In the genomic region with DNA sequence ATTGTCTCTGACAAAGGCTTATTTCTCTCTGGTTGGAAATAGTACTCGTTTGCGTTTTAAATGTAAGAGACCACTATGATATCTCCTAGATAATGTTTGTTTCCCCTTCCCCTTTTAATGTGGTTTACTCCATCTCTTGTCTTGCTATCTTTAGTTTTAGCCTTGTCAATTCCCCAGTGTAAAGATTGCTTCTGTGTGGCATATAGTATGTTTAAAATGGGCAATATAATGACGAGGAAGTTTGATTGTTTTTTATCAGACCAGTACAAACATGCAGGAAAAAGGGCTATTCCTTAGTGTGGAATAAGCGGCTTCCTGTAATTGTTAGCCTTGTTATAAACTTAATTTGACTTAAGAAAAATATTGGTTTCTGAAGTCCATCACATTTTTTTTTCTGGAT, we compare ENCODE assay signal across 8 cellular contexts. TPM values are rescaled to one million over a fixed set of nuclear protein-coding genes. Genes with fewer than 3 reads are reported as not detected.
DNase-seq lines count a peak whose midpoint lies in the region; ATAC-seq and TF ChIP-seq lines count a peak whose summit lies in the region.

No MANE protein-coding gene starts in this region.

- intact Hi-C loops in PC-9 (cut with micrococcal nuclease; ENCODE audit: unreplicated experiment) (loop anchor here (5.0 kb wide), 2 partner anchors 540 to 1510 kb away; no protein-coding TSS in a partner anchor), esophagus muscularis mucosa (cut with DNase I) (loop anchor here (5.0 kb wide), 1 partner anchor 235 kb away; no protein-coding TSS in a partner anchor), prostate gland (cut with DNase I) (loop anchor here (5.0 kb wide), 1 partner anchor 1510 kb away; no protein-coding TSS in a partner anchor), sciatic nerve (cut with DNase I) (loop anchor here (5.0 kb wide), 1 partner anchor 235 kb away; no protein-coding TSS in a partner anchor)

- 16% methylated on average over 4 of the region's 4 CpGs for WGBS in esophagus muscularis mucosa
- WGBS in prostate gland = 16% methylated on average over 4 of the region's 4 CpGs

- POLR2A ChIA-PET in PC-9 (lab: Charles Lee; ENCODE audit: unreplicated experiment) = no interaction called here

- ATAC-seq in GM18520 (IDR thresholded peaks at IDR 0.05; ENCODE audit: unreplicated experiment) (no peak), sciatic nerve (no peak)

- BruUV-seq in PC-9 (replicated peaks; lab: Mats Ljungman, UMichigan) = no TSS peak

- DNase-seq in PC-9 (no peak), esophagus muscularis mucosa (ENCODE audit: extremely low spot score) (no peak), prostate gland (ENCODE audit: low spot score) (no peak), AG20443 (ENCODE audit: low spot score) (no peak), midbrain (lab: John Stamatoyannopoulos, UW) (no peak), sciatic nerve (ENCODE audit: low spot score) (no peak)

- H3F3A ChIP-seq in DOHH2 (ENCODE audit: control insufficient read depth, insufficient read depth) = peaks cover 10% of the 10 kb centered on the region
- H3F3A ChIP-seq in PC-9 (ENCODE audit: insufficient read depth, low read depth) = peaks cover 2% of the 10 kb centered on the region; the same call in 1 of the 2 replicates

- H3K27ac ChIP-seq in DOHH2 (ENCODE audit: low read depth, low read length) = no peak overlapping the region
- peak overlapping the region; percentile 38; the same call in 1 of the 2 replicates for H3K27ac ChIP-seq in PC-9
- H3K27ac ChIP-seq in esophagus muscularis mucosa (replicated peaks in 1 of 4) = peak overlapping the region; percentile 97 to 99 (median 99)
- peak overlapping the region; percentile 99 for H3K27ac ChIP-seq in prostate gland

- peak overlapping the region; percentile 70 for H3K4me2 ChIP-seq in DOHH2 (ENCODE audit: low read length)
- H3K4me2 ChIP-seq in PC-9 = peak overlapping the region; percentile 96

- H3K27me3 ChIP-seq in DOHH2 (ENCODE audit: control insufficient read depth, low read length) (no peaks in the 10 kb centered on the region), PC-9 (ENCODE audit: insufficient read depth, low read depth) (no peaks in the 10 kb centered on the region), esophagus muscularis mucosa (no peaks in the 10 kb centered on the region), prostate gland (replicated peaks; ENCODE audit: insufficient read depth) (no peaks in the 10 kb centered on the region)

- TF ChIP-seq POLR2A in esophagus muscularis mucosa (IDR thresholded peaks at IDR 0.05; ENCODE audit: low read depth) (no peak), prostate gland (IDR thresholded peaks at IDR 0.05) (no peak)

- peaks cover 45% of the 10 kb centered on the region for H4K20me1 ChIP-seq in DOHH2 (ENCODE audit: control insufficient read depth, insufficient read depth, low read depth, low read length)
- H4K20me1 ChIP-seq in PC-9 (ENCODE audit: insufficient read depth) = peaks cover 53% of the 10 kb centered on the region

- H3K4me3 ChIP-seq in DOHH2 (ENCODE audit: low read length) (peak overlapping the region; percentile 96), PC-9 (peak overlapping the region; percentile 93), esophagus muscularis mucosa (peak overlapping the region; percentile 95 to 96 (median 96)), prostate gland (peak overlapping the region in 1 of 2 donors; percentile 99)

- H3K79me2 ChIP-seq in DOHH2 (ENCODE audit: control insufficient read depth, low read length) (peaks cover 76% of the 10 kb centered on the region), PC-9 (ENCODE audit: low read depth) (peaks cover 84% of the 10 kb centered on the region)

- H3K9me2 ChIP-seq in DOHH2 (replicated peaks; ENCODE audit: control insufficient read depth, low read length) (no peaks in the 10 kb centered on the region), PC-9 (ENCODE audit: insufficient read depth) (no peaks in the 10 kb centered on the region)

- H3K36me3 ChIP-seq in DOHH2 (ENCODE audit: control insufficient read depth, low read length) (no peaks in the 10 kb centered on the region), PC-9 (ENCODE audit: low read depth) (0 out of 2 replicates have a peak, but pooled peaks cover 3% of the 10 kb centered on the region), esophagus muscularis mucosa (no peaks in the 10 kb centered on the region), prostate gland (no peaks in the 10 kb centered on the region)

- no peak overlapping the region for H2AFZ ChIP-seq in PC-9

- H3K4me1 ChIP-seq in DOHH2 (ENCODE audit: control insufficient read depth, low read length) (peaks cover 39% of the 10 kb centered on the region), PC-9 (replicated peaks; ENCODE audit: insufficient read depth) (peaks cover 40% of the 10 kb centered on the region), esophagus muscularis mucosa (peaks cover 11 to 53% (median 47%) of the 10 kb centered on the region in 4 donors), prostate gland (replicated peaks) (peaks cover 6% of the 10 kb centered on the region)

- TF ChIP-seq EP300 in esophagus muscularis mucosa (IDR thresholded peaks at IDR 0.05) = no peak

- CTCF ChIA-PET in PC-9 (lab: Charles Lee) = no interaction called here

- TF ChIP-seq CTCF in DOHH2 (IDR thresholded peaks at IDR 0.05; ENCODE audit: low read depth, low read length, poor library complexity, severe bottlenecking) (no peak), PC-9 (conservative IDR thresholded peaks at IDR 0.05) (no peak), esophagus muscularis mucosa (IDR thresholded peaks at IDR 0.05) (no peak), prostate gland (IDR thresholded peaks at IDR 0.05) (no peak)

- H3K9me3 ChIP-seq in DOHH2 (ENCODE audit: control insufficient read depth, insufficient read depth, low read length) (no peaks in the 10 kb centered on the region), PC-9 (ENCODE audit: insufficient read depth, low read depth) (no peaks in the 10 kb centered on the region), esophagus muscularis mucosa (no peaks in the 10 kb centered on the region), prostate gland (no peaks in the 10 kb centered on the region)

RNA-seq across cellular contexts. Expression of gene QKI, which starts 3.1 kb away (rescaled TPM):
- total RNA-seq in PC-9 (2021) (47.1 and 50.8 TPM in 2 replicates), esophagus muscularis mucosa (100 to 1,000 TPM; 176 to 290 (median 237) TPM), prostate gland (100 to 1,000 TPM in 1 of 2 donors, 10 to 100 TPM in 1; 63.0 to 316 TPM), sciatic nerve (755 TPM)
